1 cellular context compared by ENCODE assay signal in genomic region chr2:53767405-53768232, GRCh38.
TF ChIP-seq lines count a peak whose summit lies in the region.

CHAC2 (plus strand) TSS chr2:53767804; CDS start chr2:53767887, 83 bp downstream.

TF ChIP-seq in H1, 55 proteins besides CTCF, POLR2A, EP300 and RAD21:
- TF ChIP-seq HDAC2 (IDR thresholded peaks at IDR 0.05; ENCODE audit: borderline replicate concordance in 1 of 2, low read depth in 2 of 2, low read length in 2 of 2) (no peak), USF2 (IDR thresholded peaks at IDR 0.05; ENCODE audit: low read length) (no peak), BRCA1 (IDR thresholded peaks at IDR 0.05; ENCODE audit: low read depth, low read length) (no peak), MAX (IDR thresholded peaks at IDR 0.05) (peak; percentile 63), ASH2L (IDR thresholded peaks at IDR 0.05; ENCODE audit: low read length) (peak; percentile 83), PHF8 (conservative IDR thresholded peaks at IDR 0.05; ENCODE audit: low read depth, low read length) (peak; percentile 78), TCF12 (IDR thresholded peaks at IDR 0.05; ENCODE audit: low read depth, low read length) (no peak), BCL11A (IDR thresholded peaks at IDR 0.05; ENCODE audit: low read depth in 2 of 2, low read length in 2 of 2) (no peak), SUZ12 (IDR thresholded peaks at IDR 0.05; ENCODE audit: low read length) (no peak), CREB1 (IDR thresholded peaks at IDR 0.05) (no peak), SP1 (IDR thresholded peaks at IDR 0.05; ENCODE audit: low read depth, low read length) (no peak), GTF2F1 (IDR thresholded peaks at IDR 0.05; ENCODE audit: borderline replicate concordance, low read depth, low read length) (0 out of 2 replicates have a peak, but pooled peaks have one; percentile 15), ZNF274 (IDR thresholded peaks at IDR 0.05; ENCODE audit: borderline replicate concordance, extremely low read depth, low read length) (no peak), SP2 (IDR thresholded peaks at IDR 0.05; ENCODE audit: low read length) (no peak), HDAC6 (IDR thresholded peaks at IDR 0.05; ENCODE audit: low read depth, low read length) (no peak), GABPA (IDR thresholded peaks at IDR 0.05; ENCODE audit: borderline replicate concordance, insufficient read depth, low read length) (no peak), SIN3A (conservative IDR thresholded peaks at IDR 0.05 in 1 of 2, IDR thresholded peaks at IDR 0.05 in 1 of 2; ENCODE audit: low read depth in 1 of 2, low read length in 2 of 2) (peak; percentile 22 to 59; a peak in 1 of 4 replicates), RFX5 (IDR thresholded peaks at IDR 0.05; ENCODE audit: borderline replicate concordance, low read depth, low read length) (no peak), CEBPB (IDR thresholded peaks at IDR 0.05; ENCODE audit: low read depth, low read length) (no peak), KDM5A (IDR thresholded peaks at IDR 0.05; ENCODE audit: low read length) (no peak), SAP30 (IDR thresholded peaks at IDR 0.05; ENCODE audit: insufficient read depth, insufficient replicate concordance, low read length) (no peak), SIRT6 (IDR thresholded peaks at IDR 0.05; ENCODE audit: low read length) (no peak), RBBP5 (IDR thresholded peaks at IDR 0.05; ENCODE audit: borderline replicate concordance, low read depth, low read length) (peak; percentile 68; the same call in 1 of the 2 replicates), RNF2 (IDR thresholded peaks at IDR 0.05; ENCODE audit: borderline replicate concordance, low read depth, low read length, missing control alignments, poor library complexity, severe bottlenecking) (no peak), ATF2 (IDR thresholded peaks at IDR 0.05; ENCODE audit: low read length) (no peak), TAF7 (optimal IDR thresholded peaks at IDR 0.05; ENCODE audit: borderline replicate concordance, low read depth, low read length) (peak; percentile 55), YY1 (IDR thresholded peaks at IDR 0.05; ENCODE audit: low read depth, low read length) (0 out of 2 replicates have a peak, but pooled peaks have one; percentile 26), RXRA (IDR thresholded peaks at IDR 0.05; ENCODE audit: insufficient read depth, low read depth, low read length) (no peak), POU5F1 (IDR thresholded peaks at IDR 0.05; ENCODE audit: low read depth, low read length) (no peak), SIX5 (IDR thresholded peaks at IDR 0.05; ENCODE audit: low read depth, low read length) (peak; percentile 74), E2F6 (IDR thresholded peaks at IDR 0.05) (peak; percentile 63; the same call in 1 of the 2 replicates), POLR2AphosphoS5 (IDR thresholded peaks at IDR 0.05; ENCODE audit: low read depth, low read length) (peak; percentile 74), FOSL1 (IDR thresholded peaks at IDR 0.05; ENCODE audit: insufficient read depth, low read depth, low read length) (no peak), CTBP2 (IDR thresholded peaks at IDR 0.05; ENCODE audit: borderline replicate concordance, insufficient read depth, insufficient read length, low read length) (no peak), EGR1 (IDR thresholded peaks at IDR 0.05; ENCODE audit: borderline replicate concordance, low read depth, low read length) (no peak), NANOG (IDR thresholded peaks at IDR 0.05; ENCODE audit: insufficient read depth, low read depth, low read length, poor library complexity, severe bottlenecking) (no peak), CBX5 (IDR thresholded peaks at IDR 0.05; ENCODE audit: low read depth, low read length) (no peak), JUND (IDR thresholded peaks at IDR 0.05; ENCODE audit: low read length) (no peak), BACH1 (IDR thresholded peaks at IDR 0.05; ENCODE audit: low read length) (no peak), SRF (IDR thresholded peaks at IDR 0.05; ENCODE audit: low read depth, low read length) (no peak), KDM4A (IDR thresholded peaks at IDR 0.05; ENCODE audit: low read depth, low read length, severe bottlenecking) (peak; percentile 42), TEAD4 (IDR thresholded peaks at IDR 0.05; ENCODE audit: low read depth, low read length) (no peak), ATF3 (IDR thresholded peaks at IDR 0.05; ENCODE audit: insufficient read depth, low read depth, low read length) (no peak), KDM1A (IDR thresholded peaks at IDR 0.05; ENCODE audit: borderline replicate concordance, low read length) (no peak), SP4 (IDR thresholded peaks at IDR 0.05; ENCODE audit: low read length) (0 out of 2 replicates have a peak, but pooled peaks have one; percentile 12), NRF1 (IDR thresholded peaks at IDR 0.05; ENCODE audit: low read depth, low read length) (peak; percentile 65; the same call in 1 of the 2 replicates), CHD2 (IDR thresholded peaks at IDR 0.05; ENCODE audit: low read length) (peak; percentile 23; the same call in 1 of the 2 replicates), CHD1 (IDR thresholded peaks at IDR 0.05; ENCODE audit: low read depth, low read length) (no peak), TBP (IDR thresholded peaks at IDR 0.05; ENCODE audit: low read depth, low read length) (peak; percentile 14; the same call in 1 of the 2 replicates), JUN (IDR thresholded peaks at IDR 0.05; ENCODE audit: low read depth, low read length) (no peak), EZH2 (IDR thresholded peaks at IDR 0.05; ENCODE audit: low read depth, low read length, severe bottlenecking) (no peak), TAF1 (IDR thresholded peaks at IDR 0.05; ENCODE audit: low read depth, low read length) (peak; percentile 87), CBX8 (IDR thresholded peaks at IDR 0.05; ENCODE audit: borderline replicate concordance, low read depth, low read length) (no peak), CHD7 (IDR thresholded peaks at IDR 0.05; ENCODE audit: insufficient replicate concordance, low read length) (no peak), MAFK (IDR thresholded peaks at IDR 0.05; ENCODE audit: low read depth, low read length) (no peak)
